Comparison of ENCODE assay signal across 1 cellular context in genomic region chr12:74527491-74527890, GRCh38.
TF ChIP-seq lines count a peak whose summit lies in the region.

No MANE protein-coding gene starts in this region.

TF ChIP-seq in A549, 52 proteins besides CTCF, POLR2A, EP300 and RAD21 (continued from another document):
- TF ChIP-seq EHMT2 (IDR thresholded peaks at IDR 0.05; ENCODE audit: low read depth), result no peak
- no peak for TF ChIP-seq HEYL (CRISPR knock-in tag; IDR thresholded peaks at IDR 0.05)
TF ChIP-seq in A549: peak in this region for 2.
